31 cellular contexts compared by ENCODE assay signal in genomic region chr6:75689576-75689975, GRCh38.
"Had no signal": no experiment of that assay in that cellular context is flagged by ENCODE, and none has a peak within 500 bp of the region (broad histone marks: within the 10 kb centered on the region; RNA-seq: fewer than 3 reads in every experiment).

No MANE protein-coding gene starts in this region.

- H3K4me1 Mint-ChIP-seq: activated naive CD8-positive, alpha-beta T cell treated with anti-CD3 and anti-CD28 coated beads, Interleukin-2, amount 50 U/mL, for 24 hours had no signal

- H3K27ac Mint-ChIP-seq: activated CD4-positive, alpha-beta memory T cell treated with anti-CD3 and anti-CD28 coated beads, Interleukin-2, amount 10 ng/mL, durations not matched to agents 7 days and 5 days; activated CD4-positive, alpha-beta T cell treated with anti-CD3 and anti-CD28 coated beads, Interleukin-2, amount 10 ng/mL, durations not matched to agents 7 days and 5 days; activated naive CD4-positive, alpha-beta T cell treated with anti-CD3 and anti-CD28 coated beads for 36 hours; activated naive CD4-positive, alpha-beta T cell treated with anti-CD3 and anti-CD28 coated beads, Interleukin-2, amount 50 U/mL, for 24 hours; activated naive CD8-positive, alpha-beta T cell treated with anti-CD3 and anti-CD28 coated beads for 36 hours; activated naive CD8-positive, alpha-beta T cell treated with anti-CD3 and anti-CD28 coated beads, Interleukin-2, amount 50 U/mL, for 24 hours; activated T-helper 1 cell treated with anti-CD3 and anti-CD28 coated beads, Interleukin-12 subunit alpha, Interleukin-12 subunit beta, Interleukin-2, Interleukin-4 antibody, amounts not matched to agents 30 ng/mL and 10 ng/mL and 1 ng/mL, durations not matched to agents 14 hours and 24 hours and 36 hours; activated T-helper 2 cell treated with anti-CD3 and anti-CD28 coated beads, Interferon-gamma antibody, Interleukin-2, Interleukin-4, amounts not matched to agents 10 μg/mL and 5 μg/mL and 100 μg/mL, durations not matched to agents 14 hours and 24 hours and 36 hours had no signal

- H3K27me3 ChIP-seq: adrenal gland, body of pancreas had no signal

- H3K9me3 ChIP-seq: adrenal gland, body of pancreas had no signal

- H3K9me3 Mint-ChIP-seq: activated CD4-positive, alpha-beta memory T cell treated with anti-CD3 and anti-CD28 coated beads, Interleukin-2, amount 10 ng/mL, durations not matched to agents 7 days and 5 days; activated CD4-positive, alpha-beta T cell treated with anti-CD3 and anti-CD28 coated beads, Interleukin-2, amount 10 ng/mL, durations not matched to agents 7 days and 5 days; activated naive CD4-positive, alpha-beta T cell treated with anti-CD3 and anti-CD28 coated beads for 36 hours; activated naive CD4-positive, alpha-beta T cell treated with anti-CD3 and anti-CD28 coated beads, Interleukin-2, amount 50 U/mL, for 24 hours; activated naive CD8-positive, alpha-beta T cell treated with anti-CD3 and anti-CD28 coated beads, Interleukin-2, amount 50 U/mL, for 24 hours; activated T-helper 1 cell treated with anti-CD3 and anti-CD28 coated beads, Interleukin-12 subunit alpha, Interleukin-12 subunit beta, Interleukin-2, Interleukin-4 antibody, amounts not matched to agents 30 ng/mL and 10 ng/mL and 1 ng/mL, durations not matched to agents 14 hours and 24 hours and 36 hours; activated T-helper 2 cell treated with anti-CD3 and anti-CD28 coated beads, Interferon-gamma antibody, Interleukin-2, Interleukin-4, amounts not matched to agents 10 μg/mL and 5 μg/mL and 100 μg/mL, durations not matched to agents 14 hours and 24 hours and 36 hours; effector memory CD8-positive, alpha-beta T cell had no signal

- H3K27me3 Mint-ChIP-seq: activated CD4-positive, alpha-beta memory T cell treated with anti-CD3 and anti-CD28 coated beads, Interleukin-2, amount 10 ng/mL, durations not matched to agents 7 days and 5 days; activated CD4-positive, alpha-beta T cell treated with anti-CD3 and anti-CD28 coated beads, Interleukin-2, amount 10 ng/mL, durations not matched to agents 7 days and 5 days; activated naive CD4-positive, alpha-beta T cell treated with anti-CD3 and anti-CD28 coated beads, Interleukin-2, amount 50 U/mL, for 24 hours; activated naive CD8-positive, alpha-beta T cell treated with anti-CD3 and anti-CD28 coated beads for 36 hours; activated naive CD8-positive, alpha-beta T cell treated with anti-CD3 and anti-CD28 coated beads, Interleukin-2, amount 50 U/mL, for 24 hours; effector memory CD8-positive, alpha-beta T cell had no signal

- H3K27ac ChIP-seq: adrenal gland, body of pancreas, epithelial cell of prostate had no signal

- H3K4me3 ChIP-seq: adrenal gland, body of pancreas had no signal

- ATAC-seq: activated naive CD8-positive, alpha-beta T cell treated with anti-CD3 and anti-CD28 coated beads, Interleukin-2, amount 50 U/mL, for 24 hours; body of pancreas; effector memory CD8-positive, alpha-beta T cell had no signal

- DNase-seq: activated CD4-positive, alpha-beta memory T cell treated with anti-CD3 and anti-CD28 coated beads, Interleukin-2, amount 10 ng/mL, durations not matched to agents 7 days and 5 days; activated CD4-positive, alpha-beta T cell treated with anti-CD3 and anti-CD28 coated beads for 4 hours; activated CD4-positive, alpha-beta T cell treated with anti-CD3 and anti-CD28 coated beads, Interleukin-2, amount 10 ng/mL, durations not matched to agents 7 days and 5 days; activated CD4-positive, alpha-beta T cell treated with anti-CD3 and anti-CD28 coated beads, Interleukin-2, amount 50 U/mL, for 4 hours; activated CD4-positive, CD25-positive, alpha-beta regulatory T cell; activated CD4-positive, CD25-positive, alpha-beta regulatory T cell treated with anti-CD3 and anti-CD28 coated beads, Interleukin-2, amount 50 U/mL, for 72 hours; activated CD8-positive, alpha-beta memory T cell treated with anti-CD3 and anti-CD28 coated beads, Interleukin-2, amount 50 U/mL, for 48 hours; activated effector memory CD4-positive, alpha-beta T cell treated with anti-CD3 and anti-CD28 coated beads, Interleukin-2, amount 50 U/mL, for 16 hours; activated naive CD4-positive, alpha-beta T cell treated with anti-CD3 and anti-CD28 coated beads for 36 hours; activated naive CD8-positive, alpha-beta T cell treated with anti-CD3 and anti-CD28 coated beads for 36 hours; activated naive CD8-positive, alpha-beta T cell treated with anti-CD3 and anti-CD28 coated beads, Interleukin-2, amount 50 U/mL, for 24 hours; activated T-cell treated with anti-CD3 and anti-CD28 coated beads for 4 hours; activated T-cell treated with anti-CD3 and anti-CD28 coated beads, Interleukin-2, amount 50 U/mL, for 48 hours; adrenal gland; amygdala; aorta; body of pancreas; caudate nucleus; cortex of kidney; dermis blood vessel endothelial cell; effector CD4-positive, alpha-beta T cell; effector memory CD8-positive, alpha-beta T cell; foreskin fibroblast; head of caudate nucleus; T-helper 2 cell had no signal

- H3K4me1 ChIP-seq: body of pancreas had no signal

- FAIRE-seq: colon, frontal cortex had no signal

- H3K4me3 Mint-ChIP-seq: activated CD4-positive, alpha-beta memory T cell treated with anti-CD3 and anti-CD28 coated beads, Interleukin-2, amount 10 ng/mL, durations not matched to agents 7 days and 5 days; activated CD4-positive, alpha-beta T cell treated with anti-CD3 and anti-CD28 coated beads, Interleukin-2, amount 10 ng/mL, durations not matched to agents 7 days and 5 days; activated naive CD4-positive, alpha-beta T cell treated with anti-CD3 and anti-CD28 coated beads for 36 hours; activated naive CD4-positive, alpha-beta T cell treated with anti-CD3 and anti-CD28 coated beads, Interleukin-2, amount 50 U/mL, for 24 hours; activated naive CD8-positive, alpha-beta T cell treated with anti-CD3 and anti-CD28 coated beads for 36 hours; activated naive CD8-positive, alpha-beta T cell treated with anti-CD3 and anti-CD28 coated beads, Interleukin-2, amount 50 U/mL, for 24 hours; activated T-helper 1 cell treated with anti-CD3 and anti-CD28 coated beads, Interleukin-12 subunit alpha, Interleukin-12 subunit beta, Interleukin-2, Interleukin-4 antibody, amounts not matched to agents 30 ng/mL and 10 ng/mL and 1 ng/mL, durations not matched to agents 14 hours and 24 hours and 36 hours; effector memory CD8-positive, alpha-beta T cell had no signal
